ENCODE assay signal across 18 cellular contexts in the genomic region with DNA sequence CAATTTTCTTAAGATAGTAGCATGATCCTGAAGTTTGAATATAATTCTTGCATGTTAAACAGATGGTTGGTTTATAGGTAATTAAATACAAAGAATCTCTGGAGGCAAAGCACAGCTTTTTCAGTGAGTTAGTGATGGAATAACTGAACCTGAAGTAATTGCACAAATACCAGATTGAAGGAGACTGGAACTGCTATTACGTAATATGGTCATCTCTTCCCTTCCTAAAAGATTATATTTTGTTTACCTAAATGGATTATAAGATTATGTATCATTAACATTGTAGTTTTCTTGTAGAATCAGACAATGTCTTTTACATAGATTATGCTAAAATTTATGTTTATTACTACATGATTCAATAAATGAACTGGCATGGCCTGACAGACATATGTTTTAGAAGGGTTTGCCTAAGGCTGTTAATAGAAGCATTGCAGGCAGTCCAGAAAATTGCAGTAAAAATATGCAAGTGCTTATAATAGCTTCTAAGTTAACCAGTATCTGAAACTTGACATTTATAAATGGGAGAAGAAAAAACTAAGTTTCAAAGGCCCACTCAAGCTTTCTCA. TPM values are rescaled to one million over a fixed set of nuclear protein-coding genes. Genes with fewer than 3 reads are reported as not detected.
A peak's percentile ranks its signal among the peaks of the same experiment; 100 is the strongest.
DNase-seq lines count a peak whose midpoint lies in the region; ATAC-seq, FAIRE-seq and TF ChIP-seq lines count a peak whose summit lies in the region.
"Had no signal": no experiment of that assay in that cellular context is flagged by ENCODE, and none has a peak within 500 bp of the region (broad histone marks: within the 10 kb centered on the region; RNA-seq: fewer than 3 reads in every experiment).

No MANE protein-coding gene starts in this region.

- H2AK5ac ChIP-seq in IMR-90 (ENCODE audit: low read depth, low read length): no peak overlapping the region

- no peak overlapping the region for H2AK9ac ChIP-seq in IMR-90 (replicated peaks; ENCODE audit: low read depth, low read length, poor library complexity)

- H3K9me3 Mint-ChIP-seq in nephron progenitor cell: peaks cover 2% of the 10 kb centered on the region

- TF ChIP-seq CTCF in IMR-90 (conservative IDR thresholded peaks at IDR 0.05; ENCODE audit: low read depth, low read length): no peak
- TF ChIP-seq CTCF in K562 (IDR thresholded peaks at IDR 0.05 in 2 of 3, conservative IDR thresholded peaks at IDR 0.05 in 1 of 3; ENCODE audit: insufficient read depth in 2 of 3, low read depth in 1 of 3, low read length in 3 of 3): no peak
- no peak for TF ChIP-seq CTCF in nephron progenitor cell (IDR thresholded peaks at IDR 0.05)

- H4K20me1 ChIP-seq in IMR-90 (ENCODE audit: insufficient read depth, low read length) (no peaks in the 10 kb centered on the region), K562 (replicated peaks; ENCODE audit: control insufficient read depth, insufficient read depth, low read length) (no peaks in the 10 kb centered on the region)

- H3K79me2 ChIP-seq in K562 (ENCODE audit: control insufficient read depth, insufficient read depth, low read length): no peaks in the 10 kb centered on the region

- no peaks in the 10 kb centered on the region for H3K36me3 ChIP-seq in IMR-90 (ENCODE audit: control insufficient read depth, insufficient read depth, low read length)
- no peaks in the 10 kb centered on the region for H3K36me3 ChIP-seq in K562 (ENCODE audit: control insufficient read depth, insufficient read depth, low read length)
- H3K36me3 ChIP-seq: BE2C had no signal

- in situ Hi-C loops in IMR-90 (cut with MboI; ENCODE audit: low sequenced_read_pairs) (no loop called here), K562 (cut with MboI) (no loop called here)

- H3K56ac ChIP-seq in IMR-90 (ENCODE audit: extremely low read depth, insufficient read depth, low read length): no peak overlapping the region

- H3K27me3 ChIP-seq in IMR-90 (ENCODE audit: control insufficient read depth, insufficient read depth, low read length) (no peaks in the 10 kb centered on the region), K562 (ENCODE audit: control insufficient read depth in 2 of 2, insufficient read depth in 2 of 2, low read length in 2 of 2) (0 out of 5 replicates have a peak, but pooled peaks cover 0 to 3% of the 10 kb centered on the region in 2 experiments)
- H3K27me3 ChIP-seq: BE2C had no signal

- H3K27ac ChIP-seq in IMR-90 (ENCODE audit: insufficient read depth, low read length) (no peak overlapping the region), K562 (ENCODE audit: extremely low read depth, low read depth, low read length) (no peak overlapping the region)
- H3K27ac ChIP-seq: A549, C4-2B, HL-60 had no signal

- H4K8ac ChIP-seq in IMR-90 (ENCODE audit: low read depth in 2 of 2, low read length in 2 of 2): no peak overlapping the region

- no peak overlapping the region for H3K18ac ChIP-seq in IMR-90 (ENCODE audit: low read depth, low read length)

- no peaks in the 10 kb centered on the region for H3K9me3 ChIP-seq in IMR-90 (ENCODE audit: control insufficient read depth, insufficient read depth, low read length)
- no peaks in the 10 kb centered on the region for H3K9me3 ChIP-seq in K562 (replicated peaks; ENCODE audit: control insufficient read depth, insufficient read depth, low read depth, low read length)
- H3K9me3 ChIP-seq: A549, BE2C had no signal

- H4K91ac ChIP-seq in IMR-90 (ENCODE audit: insufficient read depth, low read depth, low read length): no peak overlapping the region

- H2BK5ac ChIP-seq in IMR-90 (ENCODE audit: low read depth, low read length, poor library complexity, severe bottlenecking): no peak overlapping the region

- H3K4me3 ChIP-seq in IMR-90 (ENCODE audit: insufficient read depth, low read depth, low read length) (no peak overlapping the region), K562 (no peak overlapping the region)
- H3K4me3 ChIP-seq: A549 had no signal

- no peaks in the 10 kb centered on the region for H3K27me3 Mint-ChIP-seq in nephron progenitor cell (ENCODE audit: low read depth, poor library complexity)

- H3K9me1 ChIP-seq in IMR-90 (ENCODE audit: insufficient read depth, low read length): no peaks in the 10 kb centered on the region
- no peaks in the 10 kb centered on the region for H3K9me1 ChIP-seq in K562 (ENCODE audit: control insufficient read depth, insufficient read depth, low read length)

- H3K4me1 ChIP-seq in IMR-90 (ENCODE audit: control insufficient read depth, insufficient read depth, low read length) (no peaks in the 10 kb centered on the region), K562 (replicated peaks in 1 of 2; ENCODE audit: control insufficient read depth in 2 of 2, insufficient read depth in 2 of 2, low read length in 2 of 2) (no peaks in the 10 kb centered on the region)
- H3K4me1 ChIP-seq: A549, BE2C, Caco-2 had no signal

- H3K36me3 Mint-ChIP-seq in nephron progenitor cell (ENCODE audit: low read depth): no peaks in the 10 kb centered on the region
- H3K36me3 Mint-ChIP-seq: CD8-positive, alpha-beta memory T cell had no signal

- no peak overlapping the region for H2BK15ac ChIP-seq in IMR-90 (ENCODE audit: low read depth, low read length)

- TF ChIP-seq RAD21 in IMR-90 (IDR thresholded peaks at IDR 0.05; ENCODE audit: low read length) (no peak), K562 (CRISPR knock-in tag; conservative IDR thresholded peaks at IDR 0.05 in 1 of 2, IDR thresholded peaks at IDR 0.05 in 1 of 2) (no peak)

- no peak overlapping the region for H3K4me3 Mint-ChIP-seq in nephron progenitor cell
- H3K4me3 Mint-ChIP-seq: CD8-positive, alpha-beta memory T cell had no signal

- ATAC-seq in IMR-90 (ENCODE audit: low read depth) (no peak), K562 (no peak), HG02885 (IDR thresholded peaks at IDR 0.05; ENCODE audit: poor library complexity, unreplicated experiment) (no peak)
- ATAC-seq: A549 had no signal

- dilution Hi-C loops in IMR-90 (cut with HindIII; ENCODE audit: low sequenced_read_pairs, unreplicated experiment): loop anchor here (25.0 kb wide), 1 partner anchor 639 kb away; no protein-coding TSS in a partner anchor

- BruUV-seq in IMR-90 (replicated peaks; lab: Mats Ljungman, UMichigan) (no TSS peak), K562 (replicated peaks; lab: Mats Ljungman, UMichigan) (no TSS peak)

- H3K4ac ChIP-seq in IMR-90 (ENCODE audit: low read depth, low read length): no peak overlapping the region

- no peak for DNase-seq in IMR-90
- DNase-seq in NCI-H2171 treated with DMSO at 0.1 percent for 48 hours (lab: John Stamatoyannopoulos, UW): peak; percentile 76
- DNase-seq in K562 (ENCODE audit: extremely low read depth in 1 of 4, low spot score in 3 of 4): no peak
- no peak for DNase-seq in stimulated activated CD4-positive, alpha-beta T cell treated with anti-CD3 and anti-CD28 coated beads, Interleukin-2, amount 100 ng/mL, for 48 hours
- no peak for DNase-seq in nephron progenitor cell
- no peak for DNase-seq in NCI-H1105 treated with DMSO at 0.1 percent for 48 hours (lab: John Stamatoyannopoulos, UW)
- DNase-seq: BE2C; Caco-2; CD8-positive, alpha-beta memory T cell; DND-41; GF-D8; H7; KG1 had no signal

- no peak overlapping the region for H2BK120ac ChIP-seq in IMR-90 (ENCODE audit: low read depth, low read length)

- TF ChIP-seq EP300 in K562 (IDR thresholded peaks at IDR 0.05; ENCODE audit: low read length): no peak

- no peak overlapping the region for H2AFZ ChIP-seq in IMR-90 (replicated peaks; ENCODE audit: low read length, poor library complexity)
- no peak overlapping the region for H2AFZ ChIP-seq in K562 (ENCODE audit: low read depth, low read length)

- peaks cover 7% of the 10 kb centered on the region for H3K4me1 Mint-ChIP-seq in nephron progenitor cell
- H3K4me1 Mint-ChIP-seq: CD8-positive, alpha-beta memory T cell had no signal

- no peak overlapping the region for H3K14ac ChIP-seq in IMR-90 (replicated peaks; ENCODE audit: low read depth, low read length)

- no CpG with 5 or more reads among the region's 1 CpG for WGBS in IMR-90 (ENCODE audit: extremely low coverage in 2 of 2, insufficient read length in 1 of 2), 2 experiments
- WGBS in K562 (ENCODE audit: insufficient coverage, low coverage, missing lambda C conversion rate): 0% methylated on average over 1 of the region's 1 CpG

- no peak overlapping the region for H4K5ac ChIP-seq in IMR-90 (ENCODE audit: low read depth, low read length)

- intact Hi-C loops in IMR-90 (cut with micrococcal nuclease): no loop called here
- intact Hi-C loops in K562 (cut with micrococcal nuclease): no loop called here

- no peak overlapping the region for H3K4me2 ChIP-seq in IMR-90 (ENCODE audit: low read depth, low read length)
- H3K4me2 ChIP-seq in K562 (ENCODE audit: insufficient read depth, low read length): no peak overlapping the region
- H3K4me2 ChIP-seq: A549 had no signal

- H3K9ac ChIP-seq in IMR-90 (ENCODE audit: low read depth, low read length) (no peak overlapping the region), K562 (ENCODE audit: insufficient read depth in 1 of 2, low read depth in 2 of 2, low read length in 2 of 2) (no peak overlapping the region)

- FAIRE-seq in K562 (lab: Jason Lieb, UNC): no peak
- FAIRE-seq: A549, GM19239 had no signal

- TF ChIP-seq POLR2A in IMR-90 (IDR thresholded peaks at IDR 0.05; ENCODE audit: low read depth, low read length) (no peak), K562 (conservative IDR thresholded peaks at IDR 0.05) (no peak)

- H3K23ac ChIP-seq in IMR-90 (ENCODE audit: low read depth, low read length): no peak overlapping the region

- H3K79me1 ChIP-seq in IMR-90 (ENCODE audit: low read depth in 1 of 2, low read length in 2 of 2): no peaks in the 10 kb centered on the region

- CTCF ChIA-PET in IMR-90 (lab: Yijun Ruan, JAX): interaction anchor here (0.6 kb wide), 1 partner anchor 27 kb away, joined by 3 read pairs; no protein-coding TSS in a partner anchor
- CTCF ChIA-PET in K562 (lab: Yijun Ruan, JAX; ENCODE audit: low intra/inter-chr PET ratio): no interaction called here

- POLR2A ChIA-PET in IMR-90 (lab: Charles Lee; ENCODE audit: unreplicated experiment) (no interaction called here), K562 (lab: Yijun Ruan, JAX) (interaction anchor here (0.6 kb wide), 1 partner anchor 139 kb away, joined by 3 read pairs; no protein-coding TSS in a partner anchor)

- no peak overlapping the region for H3K27ac Mint-ChIP-seq in nephron progenitor cell
- H3K27ac Mint-ChIP-seq: CD8-positive, alpha-beta memory T cell had no signal

- no peak overlapping the region for H2BK20ac ChIP-seq in IMR-90 (ENCODE audit: low read depth, low read length)

RNA-seq across cellular contexts. Expression of a gene that starts 35.8 kb away (rescaled TPM):
- total RNA-seq in IMR-90 (2012; rRNA removed): 9.2 and 9.3 TPM in 2 replicates
- 3.8 and 4.6 TPM in 2 replicates for polyA plus RNA-seq in IMR-90 (2012; rRNA removed)
- 2.5 and 4.0 TPM in 2 replicates for polyA plus RNA-seq in IMR-90 (2012; cell fraction: cytosol; rRNA removed)
- polyA plus RNA-seq in IMR-90 (2012; cell fraction: nucleus; rRNA removed; ENCODE audit: low replicate concordance): 0.79 and 1.4 TPM in 2 replicates
- not detected in 2 replicates for total RNA-seq in K562 (2011; cell fraction: chromatin; rRNA removed; ENCODE audit: low replicate concordance)
- not detected in 2 replicates for total RNA-seq in K562 (2011; cell fraction: nucleolus; rRNA removed)
- not detected in 2 replicates for total RNA-seq in K562 (2011; cell fraction: nucleoplasm; rRNA removed)
- total RNA-seq in K562 (2014; rRNA removed): not detected in 2 replicates
- not detected in 2 replicates for total RNA-seq in K562 (2014; rRNA removed; fragmentation: Illumina TruSeq; extraction: Trizol)
- not detected in 2 replicates for total RNA-seq in K562 (2015; rRNA removed; fragmentation: Illumina TruSeq; extraction: Trizol)
- 0.07 TPM in 1 of 2 replicates, not detected in the other for total RNA-seq in K562 (2021)
- polyA plus RNA-seq in K562 (2011; rRNA removed): not detected in 2 replicates
- not detected in 2 replicates for polyA plus RNA-seq in K562 (2011; cell fraction: cytosol; rRNA removed)
- polyA plus RNA-seq in K562 (2011; cell fraction: nucleus; rRNA removed): not detected in 2 replicates
- 0.03 and 0.07 TPM in 2 replicates for polyA plus RNA-seq in K562 (2012)
- not detected in 2 replicates for polyA plus RNA-seq in K562 (2014; fragmentation: Illumina TruSeq; extraction: Trizol)
- not detected for polyA plus RNA-seq in K562 (2014; fragmentation: Nextera tagmentation; extraction: Ambion mirVana)
- 0.03 TPM in 1 of 2 replicates, not detected in the other for polyA plus RNA-seq in K562 (2014; rRNA removed)
- polyA minus RNA-seq in K562 (2011; rRNA and poly(A)+ RNA removed): not detected in 2 replicates
- polyA minus RNA-seq in K562 (2011; cell fraction: cytosol; rRNA and poly(A)+ RNA removed): not detected in 2 replicates
- polyA minus RNA-seq in K562 (2011; cell fraction: nucleus; rRNA and poly(A)+ RNA removed): not detected in 2 replicates
- total RNA-seq: CD8-positive, alpha-beta memory T cell had no signal
- polyA plus RNA-seq: CD8-positive, alpha-beta memory T cell had no signal
